19 cellular contexts compared by ENCODE assay signal in genomic region chr5:180111273-180111695, GRCh38. TPM values are rescaled to one million over a fixed set of nuclear protein-coding genes. Genes with fewer than 3 reads are reported as not detected.
DNase-seq lines count a peak whose midpoint lies in the region; ATAC-seq, FAIRE-seq and TF ChIP-seq lines count a peak whose summit lies in the region.
"Had no signal": no experiment of that assay in that cellular context is flagged by ENCODE, and none has a peak within 500 bp of the region (broad histone marks: within the 10 kb centered on the region; RNA-seq: fewer than 3 reads in every experiment).

No MANE protein-coding gene starts in this region.

- peaks cover 0 to 2% of the 10 kb centered on the region in 2 donors for H3K27me3 ChIP-seq in small intestine (ENCODE audit: control insufficient read depth in 2 of 2, insufficient read depth in 2 of 2, low read length in 2 of 2)

- H3K4me3 Mint-ChIP-seq in activated naive CD4-positive, alpha-beta T cell treated with anti-CD3 and anti-CD28 coated beads for 36 hours, result no peak overlapping the region
- H3K4me3 Mint-ChIP-seq in stimulated activated memory B cell treated with anti-CD40 and anti-IgM and Interleukin-4, amounts not matched to agents 10 μg/mL and 1 μg/mL and 100 μg/mL, for 72 hours, result no peak overlapping the region
- H3K4me3 Mint-ChIP-seq: CD4-positive, alpha-beta memory T cell had no signal

- H3K27ac ChIP-seq in coronary artery (no peak overlapping the region), small intestine (ENCODE audit: low read depth in 1 of 2, low read length in 1 of 2) (no peak overlapping the region)

- no peak overlapping the region for H3K4me3 ChIP-seq in coronary artery
- H3K4me3 ChIP-seq in small intestine (ENCODE audit: low read depth in 1 of 2, low read length in 2 of 2), result no peak overlapping the region
- H3K4me3 ChIP-seq: K562 had no signal

- ATAC-seq in stimulated activated memory B cell treated with anti-CD40 and anti-IgM and Interleukin-4, amounts not matched to agents 10 μg/mL and 1 μg/mL and 100 μg/mL, for 72 hours, result peak; percentile 41
- ATAC-seq: K562 had no signal

- H3K27me3 Mint-ChIP-seq in activated naive CD4-positive, alpha-beta T cell treated with anti-CD3 and anti-CD28 coated beads for 36 hours (ENCODE audit: low read depth), result no peaks in the 10 kb centered on the region
- peaks cover 34% of the 10 kb centered on the region for H3K27me3 Mint-ChIP-seq in stimulated activated memory B cell treated with anti-CD40 and anti-IgM and Interleukin-4, amounts not matched to agents 10 μg/mL and 1 μg/mL and 100 μg/mL, for 72 hours

- H3K36me3 Mint-ChIP-seq in activated naive CD4-positive, alpha-beta T cell treated with anti-CD3 and anti-CD28 coated beads for 36 hours (ENCODE audit: low read depth), result peaks cover 3% of the 10 kb centered on the region
- peaks cover 16% of the 10 kb centered on the region for H3K36me3 Mint-ChIP-seq in stimulated activated memory B cell treated with anti-CD40 and anti-IgM and Interleukin-4, amounts not matched to agents 10 μg/mL and 1 μg/mL and 100 μg/mL, for 72 hours

- no peaks in the 10 kb centered on the region for H3K9me3 ChIP-seq in small intestine (ENCODE audit: control insufficient read depth, low read depth)

- H3K27ac Mint-ChIP-seq in activated naive CD4-positive, alpha-beta T cell treated with anti-CD3 and anti-CD28 coated beads for 36 hours, result no peak overlapping the region
- H3K27ac Mint-ChIP-seq in stimulated activated memory B cell treated with anti-CD40 and anti-IgM and Interleukin-4, amounts not matched to agents 10 μg/mL and 1 μg/mL and 100 μg/mL, for 72 hours, result no peak overlapping the region
- H3K27ac Mint-ChIP-seq: CD4-positive, alpha-beta memory T cell had no signal

- no peak for FAIRE-seq in small intestine (lab: Jason Lieb, UNC)
- FAIRE-seq: K562 had no signal

- 83 to 91% (median 88%) methylated on average over 5 of the region's 5 CpGs for WGBS in small intestine, 3 donors

- no peaks in the 10 kb centered on the region for H3K4me1 Mint-ChIP-seq in activated naive CD4-positive, alpha-beta T cell treated with anti-CD3 and anti-CD28 coated beads for 36 hours (ENCODE audit: low read depth)
- H3K4me1 Mint-ChIP-seq in stimulated activated memory B cell treated with anti-CD40 and anti-IgM and Interleukin-4, amounts not matched to agents 10 μg/mL and 1 μg/mL and 100 μg/mL, for 72 hours, result peaks cover 5% of the 10 kb centered on the region
- H3K4me1 Mint-ChIP-seq: CD4-positive, alpha-beta memory T cell had no signal

- peaks cover 17% of the 10 kb centered on the region for H3K9me3 Mint-ChIP-seq in activated naive CD4-positive, alpha-beta T cell treated with anti-CD3 and anti-CD28 coated beads for 36 hours
- peaks cover 16% of the 10 kb centered on the region for H3K9me3 Mint-ChIP-seq in stimulated activated memory B cell treated with anti-CD40 and anti-IgM and Interleukin-4, amounts not matched to agents 10 μg/mL and 1 μg/mL and 100 μg/mL, for 72 hours

- TF ChIP-seq CTCF in coronary artery (IDR thresholded peaks at IDR 0.05), result no peak

- no peaks in the 10 kb centered on the region for H3K36me3 ChIP-seq in small intestine (ENCODE audit: control insufficient read depth in 2 of 2, insufficient read depth in 2 of 2, low read length in 2 of 2)

- intact Hi-C loops in activated naive CD4-positive, alpha-beta T cell treated with anti-CD3 and anti-CD28 coated beads for 36 hours (cut with micrococcal nuclease), result no loop called here

- CTCF ChIA-PET in activated naive CD4-positive, alpha-beta T cell treated with anti-CD3 and anti-CD28 coated beads for 36 hours (lab: Charles Lee), result no interaction called here

- peak; percentile 1 for DNase-seq in activated naive CD4-positive, alpha-beta T cell treated with anti-CD3 and anti-CD28 coated beads for 36 hours
- DNase-seq in activated naive CD4-positive, alpha-beta T cell treated with anti-CD3 and anti-CD28 coated beads, Interleukin-2, amount 50 U/mL, for 16 hours, result no peak
- DNase-seq in coronary artery (ENCODE audit: low spot score) (peak; percentile 50), mesenteric fat pad (ENCODE audit: low spot score) (peak; percentile 86), NCI-H1092 treated with DMSO at 0.1 percent for 48 hours (lab: John Stamatoyannopoulos, UW) (no peak), kidney tubule cell (ENCODE audit: low spot score) (no peak), small intestine (no peak)
- DNase-seq: CD4-positive, alpha-beta memory T cell; GOT3; MV-4-11; NCI-H1417; NCI-H187; NCI-H226; NCI-H524; NCI-H82; OCI-M1; SIG-M5 had no signal

- H3K4me1 ChIP-seq in small intestine (ENCODE audit: control insufficient read depth in 2 of 2, insufficient read depth in 1 of 2, low read depth in 1 of 2, low read length in 1 of 2), result no peaks in the 10 kb centered on the region

RNA-seq across cellular contexts. Expression of gene RNF130, which starts 39.7 kb away (rescaled TPM):
- 10 to 100 TPM; 10.3 to 11.9 TPM for total RNA-seq in activated naive CD4-positive, alpha-beta T cell treated with anti-CD3 and anti-CD28 coated beads for 36 hours
- 135 TPM for total RNA-seq in mesenteric fat pad
- 10 to 100 TPM; 15.9 to 40.2 (median 34.6) TPM for polyA plus RNA-seq in small intestine

Comparison
In these comparisons a context has a peak if more than half of its experiments do, and no peak if none do; other contexts are left out.
1. DNase-seq: peak in activated naive CD4-positive, alpha-beta T cell treated with anti-CD3 and anti-CD28 coated beads for 36 hours (single experiment), coronary artery (single experiment) and mesenteric fat pad (single experiment); none in activated naive CD4-positive, alpha-beta T cell treated with anti-CD3 and anti-CD28 coated beads, Interleukin-2, amount 50 U/mL, for 16 hours (single experiment), NCI-H1092 treated with DMSO at 0.1 percent for 48 hours (single experiment), kidney tubule cell (single experiment) and small intestine (single experiment).
2. RNA of gene RNF130, which starts 39.7 kb away (total RNA-seq): 135 TPM in mesenteric fat pad (single experiment); 10.3 to 11.9 TPM in activated naive CD4-positive, alpha-beta T cell treated with anti-CD3 and anti-CD28 coated beads for 36 hours; every median in the first group is over 10 times any median in the second.